In the genomic region with DNA sequence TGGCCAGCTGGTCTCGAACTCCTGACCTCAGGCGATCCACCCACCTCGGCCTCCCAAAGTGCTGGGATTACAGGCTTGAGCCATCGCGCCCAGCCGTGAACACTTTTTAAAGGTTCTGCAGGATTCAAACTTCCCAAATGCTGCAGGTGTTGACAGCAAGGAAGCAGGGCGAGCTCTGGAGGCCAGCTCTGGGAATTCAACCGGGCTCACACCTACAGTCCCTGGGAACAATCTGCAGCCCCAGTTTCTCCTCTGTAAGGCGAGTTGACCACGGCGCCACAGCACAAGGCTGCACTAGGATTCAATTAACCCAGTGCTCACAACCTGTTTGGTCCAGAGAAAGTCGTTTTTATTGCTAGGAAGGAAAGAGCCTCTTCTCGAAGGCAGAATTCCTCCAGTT, we compare ENCODE assay signal across 14 cellular contexts. TPM values are rescaled to one million over a fixed set of nuclear protein-coding genes. Genes with fewer than 3 reads are reported as not detected.
"Had no signal": no experiment of that assay in that cellular context is flagged by ENCODE, and none has a peak within 500 bp of the region (broad histone marks: within the 10 kb centered on the region; RNA-seq: fewer than 3 reads in every experiment).

No MANE protein-coding gene starts in this region.

- H3K9me3 ChIP-seq: tibial artery, vagina had no signal

- DNase-seq: activated CD4-positive, alpha-beta T cell treated with anti-CD3 and anti-CD28 coated beads for 48 hours; activated naive CD4-positive, alpha-beta T cell treated with anti-CD3 and anti-CD28 coated beads, Interleukin-2, amount 10 ng/mL, durations not matched to agents 7 days and 5 days; dermis blood vessel endothelial cell; left ventricle myocardium superior; mesenchymal stem cell; T-helper 1 cell; tibial artery had no signal

- H3K4me3 Mint-ChIP-seq: activated naive CD4-positive, alpha-beta T cell treated with anti-CD3 and anti-CD28 coated beads, Interleukin-2, amount 10 ng/mL, durations not matched to agents 7 days and 5 days; stimulated activated effector memory CD8-positive, alpha-beta T cell treated with anti-CD3 and anti-CD28 coated beads, Interleukin-12 subunit alpha, Interleukin-12 subunit beta, amount 100 ng/mL, for 72 hours had no signal

- H3K27ac Mint-ChIP-seq: activated naive CD4-positive, alpha-beta T cell treated with anti-CD3 and anti-CD28 coated beads, Interleukin-2, amount 10 ng/mL, durations not matched to agents 7 days and 5 days; activated T-helper 2 cell treated with anti-CD3 and anti-CD28 coated beads, Interferon-gamma antibody, Interleukin-2, Interleukin-4, amounts not matched to agents 10 μg/mL and 5 μg/mL and 100 μg/mL, durations not matched to agents 14 hours and 24 hours and 36 hours; stimulated activated effector memory CD8-positive, alpha-beta T cell treated with anti-CD3 and anti-CD28 coated beads, Interleukin-12 subunit alpha, Interleukin-12 subunit beta, amount 100 ng/mL, for 72 hours had no signal

- H3K36me3 ChIP-seq: tibial artery, vagina had no signal

- H3K4me1 Mint-ChIP-seq: activated naive CD4-positive, alpha-beta T cell treated with anti-CD3 and anti-CD28 coated beads, Interleukin-2, amount 10 ng/mL, durations not matched to agents 7 days and 5 days; stimulated activated effector memory CD8-positive, alpha-beta T cell treated with anti-CD3 and anti-CD28 coated beads, Interleukin-12 subunit alpha, Interleukin-12 subunit beta, amount 100 ng/mL, for 72 hours had no signal

- H3K36me3 Mint-ChIP-seq: activated naive CD4-positive, alpha-beta T cell treated with anti-CD3 and anti-CD28 coated beads, Interleukin-2, amount 10 ng/mL, durations not matched to agents 7 days and 5 days; stimulated activated effector memory CD8-positive, alpha-beta T cell treated with anti-CD3 and anti-CD28 coated beads, Interleukin-12 subunit alpha, Interleukin-12 subunit beta, amount 100 ng/mL, for 72 hours had no signal

- H3K9me3 Mint-ChIP-seq: activated naive CD4-positive, alpha-beta T cell treated with anti-CD3 and anti-CD28 coated beads, Interleukin-2, amount 10 ng/mL, durations not matched to agents 7 days and 5 days; activated T-helper 2 cell treated with anti-CD3 and anti-CD28 coated beads, Interferon-gamma antibody, Interleukin-2, Interleukin-4, amounts not matched to agents 10 μg/mL and 5 μg/mL and 100 μg/mL, durations not matched to agents 14 hours and 24 hours and 36 hours; stimulated activated effector memory CD8-positive, alpha-beta T cell treated with anti-CD3 and anti-CD28 coated beads, Interleukin-12 subunit alpha, Interleukin-12 subunit beta, amount 100 ng/mL, for 72 hours had no signal

- ATAC-seq: left ventricle myocardium superior; stimulated activated effector memory CD8-positive, alpha-beta T cell treated with anti-CD3 and anti-CD28 coated beads, Interleukin-12 subunit alpha, Interleukin-12 subunit beta, amount 100 ng/mL, for 72 hours had no signal

- H3K27me3 ChIP-seq: vagina had no signal

- H3K4me3 ChIP-seq: vagina had no signal

- H3K27ac ChIP-seq: tibial artery, vagina had no signal

RNA-seq across cellular contexts. Expression of a gene that starts 1.6 kb away (rescaled TPM):
- total RNA-seq: activated CD8-positive, alpha-beta memory T cell treated with anti-CD3 and anti-CD28 coated beads for 36 hours; activated T-helper 2 cell treated with anti-CD3 and anti-CD28 coated beads, Interferon-gamma antibody, Interleukin-2, Interleukin-4, amounts not matched to agents 10 μg/mL and 5 μg/mL and 100 μg/mL, durations not matched to agents 14 hours and 24 hours and 36 hours; dermis blood vessel endothelial cell; glomerular endothelial cell; left ventricle myocardium superior; smooth muscle cell; vagina had no signal
- polyA plus RNA-seq: esophagus, smooth muscle cell had no signal
